In genomic region chr16:4477966-4478365, GRCh38 we compare ENCODE assay signal across 8 cellular contexts. TPM values are rescaled to one million over a fixed set of nuclear protein-coding genes. Genes with fewer than 3 reads are reported as not detected.
DNase-seq lines count a peak whose midpoint lies in the region; ATAC-seq and TF ChIP-seq lines count a peak whose summit lies in the region.

No MANE protein-coding gene starts in this region.

- intact Hi-C loops in mammary epithelial cell (cut with micrococcal nuclease): no loop called here

- no peak overlapping the region for H2AFZ ChIP-seq in mammary epithelial cell (ENCODE audit: low read depth, low read length)

- in situ Hi-C loops in mammary epithelial cell (cut with MboI; ENCODE audit: low sequenced_read_pairs in 2 of 2): no loop called here

- no peaks in the 10 kb centered on the region for H4K20me1 ChIP-seq in mammary epithelial cell (ENCODE audit: insufficient read depth, low read length)

- no TSS peak for BruUV-seq in mammary epithelial cell (replicated peaks; lab: Mats Ljungman, UMichigan)

- no peak overlapping the region for H3K9ac ChIP-seq in mammary epithelial cell (ENCODE audit: insufficient read depth, low read length)

- peak overlapping the region; percentile 69 for H3K4me2 ChIP-seq in mammary epithelial cell (ENCODE audit: insufficient read depth, low read depth, low read length)

- no peak for ATAC-seq in GM21576 (IDR thresholded peaks at IDR 0.05; ENCODE audit: unreplicated experiment)

- H3K4me3 ChIP-seq in NB4 (ENCODE audit: low read depth, low read length) (peak overlapping the region; percentile 2), mammary epithelial cell (replicated peaks in 1 of 3; ENCODE audit: insufficient read depth in 1 of 3, low read depth in 2 of 3, low read length in 3 of 3) (peak overlapping the region in 2 of 3 experiments; percentile 7 to 72), neutrophil (ENCODE audit: low read depth in 1 of 2, low read length in 1 of 2) (peak overlapping the region in 1 of 2 experiments; percentile 86), SJCRH30 (no peak overlapping the region)

- H3K27ac ChIP-seq in mammary epithelial cell (ENCODE audit: insufficient read depth, low read depth, low read length) (peak overlapping the region; percentile 56), neutrophil (peak overlapping the region; percentile 55), SJCRH30 (no peak overlapping the region)

- peak; percentile 15 for DNase-seq in NCI-H2196 (lab: John Stamatoyannopoulos, UW; ENCODE audit: unreplicated experiment)
- no peak for DNase-seq in NCI-H2196 treated with DMSO at 0.1 percent for 48 hours (lab: John Stamatoyannopoulos, UW; ENCODE audit: unreplicated experiment)
- peak; percentile 63 for DNase-seq in NB4 (ENCODE audit: low read depth)
- DNase-seq in mammary epithelial cell: peak; percentile 93
- DNase-seq in cerebellum (ENCODE audit: low spot score): no peak
- DNase-seq in SJCRH30: no peak

- no peaks in the 10 kb centered on the region for H3K27me3 ChIP-seq in mammary epithelial cell (ENCODE audit: insufficient read depth, low read length)
- no peaks in the 10 kb centered on the region for H3K27me3 ChIP-seq in neutrophil
- H3K27me3 ChIP-seq in SJCRH30: no peaks in the 10 kb centered on the region

- WGBS in mammary epithelial cell (ENCODE audit: low coverage, missing lambda C conversion rate): 25% methylated on average over 2 of the region's 2 CpGs

- peaks cover 83% of the 10 kb centered on the region for H3K79me2 ChIP-seq in mammary epithelial cell (ENCODE audit: insufficient read depth, low read length)

- H3K4me1 ChIP-seq in mammary epithelial cell (ENCODE audit: insufficient read depth, low read length): peaks cover 20% of the 10 kb centered on the region
- peaks cover 33 to 47% of the 10 kb centered on the region in 2 experiments for H3K4me1 ChIP-seq in neutrophil (ENCODE audit: control insufficient read depth in 1 of 2, insufficient read depth in 1 of 2, low read depth in 1 of 2, low read length in 1 of 2)
- H3K4me1 ChIP-seq in SJCRH30: no peaks in the 10 kb centered on the region; the same call in 1 of the 2 replicates

- dilution Hi-C loops in mammary epithelial cell (cut with HindIII; ENCODE audit: low sequenced_read_pairs): no loop called here

- H3K36me3 ChIP-seq in mammary epithelial cell (ENCODE audit: insufficient read depth, low read length): no peaks in the 10 kb centered on the region
- H3K36me3 ChIP-seq in neutrophil: no peaks in the 10 kb centered on the region
- H3K36me3 ChIP-seq in SJCRH30: no peaks in the 10 kb centered on the region

- no peak for TF ChIP-seq POLR2A in NB4 (IDR thresholded peaks at IDR 0.05; ENCODE audit: extremely low read depth, insufficient read length)

- CTCF ChIA-PET in mammary epithelial cell (lab: Charles Lee; ENCODE audit: low non-redundant PET): interaction anchor here (0.6 kb wide), 2 partner anchors 13 to 146 kb away, joined by 3 to 4 read pairs; partner anchors contain the start of gene MGRN1

- TF ChIP-seq CTCF in NB4 (IDR thresholded peaks at IDR 0.05; ENCODE audit: low read depth, low read length) (peak; percentile 39), mammary epithelial cell (conservative IDR thresholded peaks at IDR 0.05 in 1 of 2, IDR thresholded peaks at IDR 0.05 in 1 of 2; ENCODE audit: extremely low read depth in 1 of 2, insufficient read depth in 1 of 2, low read depth in 1 of 2, low read length in 2 of 2) (peak in 1 of 2 donors; percentile 26), neutrophil (IDR thresholded peaks at IDR 0.05) (no peak)

- no peaks in the 10 kb centered on the region for H3K9me3 ChIP-seq in mammary epithelial cell (replicated peaks; ENCODE audit: insufficient read depth, low read length)
- H3K9me3 ChIP-seq in neutrophil: no peaks in the 10 kb centered on the region
- H3K9me3 ChIP-seq in SJCRH30 (replicated peaks): no peaks in the 10 kb centered on the region

RNA-seq across cellular contexts. Expression of gene HMOX2, which starts 1.8 kb away (rescaled TPM):
- total RNA-seq in mammary epithelial cell: 10 to 100 TPM; 55.8 to 98.4 TPM
- 113 TPM for polyA plus RNA-seq in mammary epithelial cell
- polyA minus RNA-seq in mammary epithelial cell: 96.6 TPM
- 33.0 TPM for total RNA-seq in cerebellum
- 22.0 and 24.2 TPM in 2 replicates for total RNA-seq in SJCRH30 (2014; rRNA removed; shearing (Covaris generic))

RNA-seq across cellular contexts. Expression of gene NMRAL1, which starts 3.5 kb away (rescaled TPM):
- total RNA-seq in mammary epithelial cell (10 to 100 TPM; 55.7 to 62.8 TPM), cerebellum (27.0 TPM)
- 81.2 TPM for polyA plus RNA-seq in mammary epithelial cell
- 62.6 TPM for polyA minus RNA-seq in mammary epithelial cell
- 0.79 and 2.2 TPM in 2 replicates for total RNA-seq in SJCRH30 (2014; rRNA removed; shearing (Covaris generic))

RNA-seq across cellular contexts. Expression of gene DNAJA3, which starts 52.3 kb away (rescaled TPM):
- 10 to 100 TPM; 52.7 to 70.4 TPM for total RNA-seq in mammary epithelial cell
- 55.6 TPM for polyA plus RNA-seq in mammary epithelial cell
- polyA minus RNA-seq in mammary epithelial cell: 76.3 TPM
- 35.2 TPM for total RNA-seq in cerebellum
- 55.4 and 56.7 TPM in 2 replicates for total RNA-seq in SJCRH30 (2014; rRNA removed; shearing (Covaris generic))

Comparison
In these comparisons a context has a peak if more than half of its experiments do, and no peak if none do; other contexts are left out.
1. DNase-seq: peak in NCI-H2196 (single experiment), NB4 (single experiment) and mammary epithelial cell (single experiment); none in NCI-H2196 treated with DMSO at 0.1 percent for 48 hours (single experiment), cerebellum (single experiment) and SJCRH30 (0 of 2).